In the genomic region with DNA sequence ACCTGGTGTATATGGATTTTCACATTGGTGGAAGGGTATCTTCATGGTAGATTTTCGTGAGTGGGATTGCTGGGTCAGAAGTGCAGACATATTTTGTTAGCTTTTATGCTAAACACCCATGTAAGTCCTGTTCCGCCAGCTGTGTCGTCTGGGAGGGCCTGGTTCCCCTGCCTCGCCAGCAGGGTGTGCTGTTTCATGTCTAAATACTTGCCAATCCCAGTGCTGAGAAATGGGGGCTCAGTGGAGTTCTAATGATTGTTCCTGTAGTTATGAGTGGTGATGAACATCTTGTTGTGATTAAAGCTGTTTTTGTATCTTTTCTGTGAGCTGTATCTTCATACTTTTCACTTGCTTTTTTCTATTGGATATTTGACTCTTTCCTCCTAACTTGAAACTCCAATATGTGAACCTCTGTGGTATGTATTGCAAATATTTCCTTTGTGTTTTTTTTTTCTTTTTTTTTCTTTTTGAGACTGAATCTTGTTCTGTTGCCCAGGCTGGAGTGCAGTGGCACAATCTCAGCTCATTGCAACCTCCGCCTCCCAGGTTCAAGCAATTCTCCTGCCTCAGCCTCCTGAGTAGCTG, we compare ENCODE assay signal across 9 cellular contexts. TPM values are rescaled to one million over a fixed set of nuclear protein-coding genes. Genes with fewer than 3 reads are reported as not detected.
DNase-seq lines count a peak whose midpoint lies in the region; ATAC-seq, FAIRE-seq and TF ChIP-seq lines count a peak whose summit lies in the region.
"Had no signal": no experiment of that assay in that cellular context is flagged by ENCODE, and none has a peak within 500 bp of the region (broad histone marks: within the 10 kb centered on the region; RNA-seq: fewer than 3 reads in every experiment).

No MANE protein-coding gene starts in this region.

- TF ChIP-seq EP300 in A549 (IDR thresholded peaks at IDR 0.05), result no peak

- 47% methylated on average over 5 of the region's 5 CpGs for WGBS in A549 (ENCODE audit: missing lambda C conversion rate)

- H3K9me3 Mint-ChIP-seq in stimulated activated naive CD8-positive, alpha-beta T cell treated with anti-CD3 and anti-CD28 coated beads, Interleukin-15, amount 100 ng/mL, for 72 hours, result no peaks in the 10 kb centered on the region

- no peaks in the 10 kb centered on the region for H3K36me3 ChIP-seq in Peyer's patch

- H3K9me3 ChIP-seq in A549 (no peaks in the 10 kb centered on the region), Peyer's patch (no peaks in the 10 kb centered on the region)

- H3K27me3 ChIP-seq in Peyer's patch, result no peaks in the 10 kb centered on the region

- peak; percentile 68 to 89; a peak in 5 of 6 replicates for ATAC-seq in A549
- no peak for ATAC-seq in stimulated activated naive CD8-positive, alpha-beta T cell treated with anti-CD3 and anti-CD28 coated beads, Interleukin-15, amount 100 ng/mL, for 72 hours
- no peak for ATAC-seq in GM21619 (IDR thresholded peaks at IDR 0.05; ENCODE audit: unreplicated experiment)

- H3K27me3 Mint-ChIP-seq in stimulated activated naive CD8-positive, alpha-beta T cell treated with anti-CD3 and anti-CD28 coated beads, Interleukin-15, amount 100 ng/mL, for 72 hours, result no peaks in the 10 kb centered on the region

- POLR2A ChIA-PET in A549 (lab: Yijun Ruan, JAX), result no interaction called here

- H3K4me1 Mint-ChIP-seq in stimulated activated naive CD8-positive, alpha-beta T cell treated with anti-CD3 and anti-CD28 coated beads, Interleukin-15, amount 100 ng/mL, for 72 hours, result peaks cover 8% of the 10 kb centered on the region

- no peak for TF ChIP-seq POLR2A in A549 (IDR thresholded peaks at IDR 0.05; ENCODE audit: low read length)
- no peak for TF ChIP-seq POLR2A in Peyer's patch (IDR thresholded peaks at IDR 0.05)

- no peak for FAIRE-seq in A549 (lab: Jason Lieb, UNC)
- FAIRE-seq: endometrium had no signal

- H3K27ac ChIP-seq in A549 (peak overlapping the region in 1 of 2 experiments; percentile 57; a peak in 2 of 6 replicates), Peyer's patch (no peak overlapping the region)

- TF ChIP-seq RAD21 in A549 (conservative IDR thresholded peaks at IDR 0.05 in 1 of 2, IDR thresholded peaks at IDR 0.05 in 1 of 2), result peak; percentile 33 to 54; a peak in 3 of 5 replicates

- H3K4me3 Mint-ChIP-seq in stimulated activated naive CD8-positive, alpha-beta T cell treated with anti-CD3 and anti-CD28 coated beads, Interleukin-15, amount 100 ng/mL, for 72 hours, result no peak overlapping the region

- peak; percentile 63 for TF ChIP-seq CTCF in A549 (IDR thresholded peaks at IDR 0.05)
- peak; percentile 55 for TF ChIP-seq CTCF in GM13976 (IDR thresholded peaks at IDR 0.05; ENCODE audit: borderline replicate concordance, control extremely low read depth, extremely low read depth, insufficient read depth, missing control alignments)
- TF ChIP-seq CTCF in Peyer's patch (IDR thresholded peaks at IDR 0.05), result peak in 5 of 6 experiments; percentile 1 to 57 (median 41)
- peak; percentile 85 for TF ChIP-seq CTCF in astrocyte of the cerebellum (IDR thresholded peaks at IDR 0.05; ENCODE audit: low read depth, low read length, missing control alignments)

- H3K4me1 ChIP-seq in A549 (peaks cover 12% of the 10 kb centered on the region), Peyer's patch (no peaks in the 10 kb centered on the region)

- H3K27ac Mint-ChIP-seq in stimulated activated naive CD8-positive, alpha-beta T cell treated with anti-CD3 and anti-CD28 coated beads, Interleukin-15, amount 100 ng/mL, for 72 hours, result peak overlapping the region in 1 of 2 donors; percentile 55

- in situ Hi-C loops in GM13976 (cut with MboI; ENCODE audit: low sequenced_read_pairs, unreplicated experiment) (no loop called here), astrocyte of the cerebellum (cut with HindIII; ENCODE audit: low sequenced_read_pairs) (no loop called here)

- H3K4me2 ChIP-seq in A549, result peak overlapping the region; percentile 61

- no peak overlapping the region for H3K4me3 ChIP-seq in A549
- H3K4me3 ChIP-seq in Peyer's patch, result no peak overlapping the region
- H3K4me3 ChIP-seq in astrocyte of the cerebellum (ENCODE audit: low read depth, low read length), result no peak overlapping the region

- CTCF ChIA-PET in A549 (lab: Yijun Ruan, JAX), result interaction anchor here (0.6 to 1.9 kb wide), 17 partner anchors 11 to 190 kb away, joined by 3 to 7 read pairs (median 4); no protein-coding TSS in a partner anchor

- DNase-seq in A549 (ENCODE audit: low read depth in 1 of 2, low spot score in 1 of 2), result peak; percentile 51 to 62
- DNase-seq in GM13976 (ENCODE audit: low spot score), result peak; percentile 66
- no peak for DNase-seq in Peyer's patch
- peak; percentile 43 for DNase-seq in astrocyte of the cerebellum (ENCODE audit: low read depth)
- peak; percentile 38 for DNase-seq in kidney tubule cell (ENCODE audit: low spot score)
- DNase-seq in stimulated activated naive CD8-positive, alpha-beta T cell treated with anti-CD3 and anti-CD28 coated beads, Interleukin-15, amount 100 ng/mL, for 72 hours, result peak; percentile 12 to 22
- no peak for DNase-seq in activated gamma-delta T cell treated with Interleukin-2 at 50 U/mL for 16 hours

TF ChIP-seq in A549, 52 proteins besides CTCF, POLR2A, EP300 and RAD21:
- no peak for TF ChIP-seq RNF2 (IDR thresholded peaks at IDR 0.05; ENCODE audit: borderline replicate concordance, low read depth)
- TF ChIP-seq JUNB (IDR thresholded peaks at IDR 0.05), result no peak
- peak; percentile 23; the same call in 1 of the 3 replicates for TF ChIP-seq SMC3 (IDR thresholded peaks at IDR 0.05)
- TF ChIP-seq CHD2 (IDR thresholded peaks at IDR 0.05; ENCODE audit: low read length, partially characterized antibody), result no peak
- TF ChIP-seq, protein P1, sequence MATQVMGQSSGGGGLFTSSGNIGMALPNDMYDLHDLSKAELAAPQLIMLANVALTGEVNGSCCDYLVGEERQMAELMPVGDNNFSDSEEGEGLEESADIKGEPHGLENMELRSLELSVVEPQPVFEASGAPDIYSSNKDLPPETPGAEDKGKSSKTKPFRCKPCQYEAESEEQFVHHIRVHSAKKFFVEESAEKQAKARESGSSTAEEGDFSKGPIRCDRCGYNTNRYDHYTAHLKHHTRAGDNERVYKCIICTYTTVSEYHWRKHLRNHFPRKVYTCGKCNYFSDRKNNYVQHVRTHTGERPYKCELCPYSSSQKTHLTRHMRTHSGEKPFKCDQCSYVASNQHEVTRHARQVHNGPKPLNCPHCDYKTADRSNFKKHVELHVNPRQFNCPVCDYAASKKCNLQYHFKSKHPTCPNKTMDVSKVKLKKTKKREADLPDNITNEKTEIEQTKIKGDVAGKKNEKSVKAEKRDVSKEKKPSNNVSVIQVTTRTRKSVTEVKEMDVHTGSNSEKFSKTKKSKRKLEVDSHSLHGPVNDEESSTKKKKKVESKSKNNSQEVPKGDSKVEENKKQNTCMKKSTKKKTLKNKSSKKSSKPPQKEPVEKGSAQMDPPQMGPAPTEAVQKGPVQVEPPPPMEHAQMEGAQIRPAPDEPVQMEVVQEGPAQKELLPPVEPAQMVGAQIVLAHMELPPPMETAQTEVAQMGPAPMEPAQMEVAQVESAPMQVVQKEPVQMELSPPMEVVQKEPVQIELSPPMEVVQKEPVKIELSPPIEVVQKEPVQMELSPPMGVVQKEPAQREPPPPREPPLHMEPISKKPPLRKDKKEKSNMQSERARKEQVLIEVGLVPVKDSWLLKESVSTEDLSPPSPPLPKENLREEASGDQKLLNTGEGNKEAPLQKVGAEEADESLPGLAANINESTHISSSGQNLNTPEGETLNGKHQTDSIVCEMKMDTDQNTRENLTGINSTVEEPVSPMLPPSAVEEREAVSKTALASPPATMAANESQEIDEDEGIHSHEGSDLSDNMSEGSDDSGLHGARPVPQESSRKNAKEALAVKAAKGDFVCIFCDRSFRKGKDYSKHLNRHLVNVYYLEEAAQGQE (IDR thresholded peaks at IDR 0.05), result no peak
- TF ChIP-seq, protein P2, sequence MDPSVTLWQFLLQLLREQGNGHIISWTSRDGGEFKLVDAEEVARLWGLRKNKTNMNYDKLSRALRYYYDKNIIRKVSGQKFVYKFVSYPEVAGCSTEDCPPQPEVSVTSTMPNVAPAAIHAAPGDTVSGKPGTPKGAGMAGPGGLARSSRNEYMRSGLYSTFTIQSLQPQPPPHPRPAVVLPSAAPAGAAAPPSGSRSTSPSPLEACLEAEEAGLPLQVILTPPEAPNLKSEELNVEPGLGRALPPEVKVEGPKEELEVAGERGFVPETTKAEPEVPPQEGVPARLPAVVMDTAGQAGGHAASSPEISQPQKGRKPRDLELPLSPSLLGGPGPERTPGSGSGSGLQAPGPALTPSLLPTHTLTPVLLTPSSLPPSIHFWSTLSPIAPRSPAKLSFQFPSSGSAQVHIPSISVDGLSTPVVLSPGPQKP (IDR thresholded peaks at IDR 0.05; ENCODE audit: low read depth, low read length), result no peak

RNA-seq across cellular contexts. Expression of a gene that starts 32.7 kb away (rescaled TPM):
- polyA plus RNA-seq in A549 (2011; rRNA removed), result 3.0 and 3.2 TPM in 2 replicates
- polyA plus RNA-seq in A549 (2012; cell fraction: cytosol; rRNA removed), result 2.7 and 4.1 TPM in 2 replicates
- 8.5 and 10.3 TPM in 2 replicates for polyA plus RNA-seq in A549 (2012; cell fraction: nucleus; rRNA removed)
- 4.3 to 4.6 TPM (median 4.6 TPM) in 3 replicates for polyA plus RNA-seq in A549 (2017; fragmentation: RNase III; extraction: RNeasy Plus Mini Kit Qiagen cat#74134 plus additional on column Dnase treatment)
- 8.3 and 15.3 TPM in 2 replicates for polyA minus RNA-seq in A549 (2011; rRNA and poly(A)+ RNA removed)
- total RNA-seq in Peyer's patch, result 10 to 100 TPM; 28.7 to 75.1 (median 46.1) TPM

Comparison
In these comparisons a context has a peak if more than half of its experiments do, and no peak if none do; other contexts are left out.
1. ATAC-seq: peak in A549 (2 of 2); none in stimulated activated naive CD8-positive, alpha-beta T cell treated with anti-CD3 and anti-CD28 coated beads, Interleukin-15, amount 100 ng/mL, for 72 hours (single experiment) and GM21619 (single experiment).
2. DNase-seq: peak in A549 (2 of 2), GM13976 (single experiment), astrocyte of the cerebellum (single experiment), kidney tubule cell (single experiment) and stimulated activated naive CD8-positive, alpha-beta T cell treated with anti-CD3 and anti-CD28 coated beads, Interleukin-15, amount 100 ng/mL, for 72 hours (2 of 2); none in Peyer's patch (0 of 3) and activated gamma-delta T cell treated with Interleukin-2 at 50 U/mL for 16 hours (single experiment).
3. Peak in every context shown above with its lines, with median percentiles within 50 percentile points of each other: CTCF ChIP-seq.